In the genomic region with DNA sequence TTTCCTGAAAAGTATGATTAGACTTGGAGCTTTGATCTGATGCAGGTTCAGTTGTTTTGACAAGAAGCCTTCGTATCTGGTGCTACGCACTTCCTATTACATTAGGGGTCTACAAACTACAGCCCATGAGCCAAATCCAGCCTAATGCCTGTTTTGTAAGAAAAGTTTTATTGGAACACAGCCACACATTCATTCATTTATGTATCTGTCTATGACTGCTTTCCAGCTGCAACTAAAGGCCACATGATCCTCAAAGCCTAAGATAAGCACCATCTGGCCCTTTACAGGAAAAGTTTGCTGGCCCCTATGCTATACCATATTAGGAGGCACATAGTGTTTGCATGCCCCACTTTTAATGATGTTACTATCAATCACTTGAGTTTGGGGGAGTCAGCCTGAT, we compare ENCODE assay signal across 10 cellular contexts. TPM values are rescaled to one million over a fixed set of nuclear protein-coding genes. Genes with fewer than 3 reads are reported as not detected.
DNase-seq lines count a peak whose midpoint lies in the region; ATAC-seq and TF ChIP-seq lines count a peak whose summit lies in the region.
"Had no signal": no experiment of that assay in that cellular context is flagged by ENCODE, and none has a peak within 500 bp of the region (broad histone marks: within the 10 kb centered on the region; RNA-seq: fewer than 3 reads in every experiment).

No MANE protein-coding gene starts in this region.

- H3K27me3 ChIP-seq in CD4-positive, alpha-beta T cell (ENCODE audit: control insufficient read depth, insufficient read depth, low read length): no peaks in the 10 kb centered on the region
- H3K27me3 ChIP-seq: sigmoid colon had no signal

- POLR2A ChIA-PET in CD4-positive, alpha-beta T cell (lab: Charles Lee): no interaction called here

- no peak for DNase-seq in CD4-positive, alpha-beta T cell
- DNase-seq in NCI-H446 treated with DMSO at 0.1 percent for 48 hours (lab: John Stamatoyannopoulos, UW) (peak; percentile 61), chondrocyte (ENCODE audit: low spot score) (no peak), ACHN (no peak), NCI-H2196 (lab: John Stamatoyannopoulos, UW; ENCODE audit: unreplicated experiment) (no peak), LoVo (ENCODE audit: low spot score) (no peak)
- DNase-seq: NCI-H1694 treated with DMSO at 0.1 percent for 48 hours, sigmoid colon had no signal

- WGBS in mesodermal cell (ENCODE audit: insufficient coverage in 2 of 2), 2 experiments: no CpG with 5 or more reads among the region's 2 CpGs

- H3K9me3 ChIP-seq in CD4-positive, alpha-beta T cell (ENCODE audit: control insufficient read depth, low read length): no peaks in the 10 kb centered on the region
- no peaks in the 10 kb centered on the region for H3K9me3 ChIP-seq in mesodermal cell (ENCODE audit: control insufficient read depth, low read length)
- H3K9me3 ChIP-seq: sigmoid colon had no signal

- no peak overlapping the region for H3K4me3 ChIP-seq in mesodermal cell (ENCODE audit: extremely low read depth, insufficient read depth, low read length, poor library complexity, severe bottlenecking)
- H3K4me3 ChIP-seq: sigmoid colon had no signal

- CTCF ChIA-PET in CD4-positive, alpha-beta T cell (lab: Charles Lee): no interaction called here

- in situ Hi-C loops in ACHN (cut with HindIII; ENCODE audit: low pct_ligation_motif_present, low pct_unique_long_range_greater_than_20kb, low sequenced_read_pairs): no loop called here

- no peak for TF ChIP-seq CTCF in CD4-positive, alpha-beta T cell (IDR thresholded peaks at IDR 0.05)
- TF ChIP-seq CTCF in chondrocyte (IDR thresholded peaks at IDR 0.05): no peak

- H3K36me3 Mint-ChIP-seq in CD4-positive, alpha-beta T cell (ENCODE audit: low read depth): peaks cover 10% of the 10 kb centered on the region
- H3K36me3 Mint-ChIP-seq in chondrocyte (ENCODE audit: low read depth): no peaks in the 10 kb centered on the region

- no peaks in the 10 kb centered on the region for H3K36me3 ChIP-seq in mesodermal cell (ENCODE audit: control insufficient read depth, insufficient read depth, low read length)
- H3K36me3 ChIP-seq: sigmoid colon had no signal

- H3K4me1 ChIP-seq in mesodermal cell (ENCODE audit: control insufficient read depth, insufficient read depth, low read length, poor library complexity, severe bottlenecking): peaks cover 63% of the 10 kb centered on the region

- H3K9me3 Mint-ChIP-seq in CD4-positive, alpha-beta T cell: no peaks in the 10 kb centered on the region
- no peaks in the 10 kb centered on the region for H3K9me3 Mint-ChIP-seq in chondrocyte (ENCODE audit: low read depth)

- peak overlapping the region; percentile 25 for H3K27ac Mint-ChIP-seq in CD4-positive, alpha-beta T cell
- peak overlapping the region; percentile 90 for H3K27ac Mint-ChIP-seq in chondrocyte (ENCODE audit: unreplicated experiment)

- intact Hi-C loops in CD4-positive, alpha-beta T cell (cut with DNase I, micrococcal nuclease): no loop called here

- H3K27ac ChIP-seq in CD4-positive, alpha-beta T cell (ENCODE audit: low read depth, low read length): no peak overlapping the region
- H3K27ac ChIP-seq in mesodermal cell (ENCODE audit: low read depth, low read length, severe bottlenecking): peak overlapping the region; percentile 84

- no peak overlapping the region for H3K4me3 Mint-ChIP-seq in CD4-positive, alpha-beta T cell
- H3K4me3 Mint-ChIP-seq in chondrocyte (ENCODE audit: unreplicated experiment): no peak overlapping the region

- ATAC-seq in CD4-positive, alpha-beta T cell (ENCODE audit: poor library complexity): no peak
- no peak for ATAC-seq in GM21619 (IDR thresholded peaks at IDR 0.05; ENCODE audit: unreplicated experiment)

- no peaks in the 10 kb centered on the region for H3K27me3 Mint-ChIP-seq in CD4-positive, alpha-beta T cell
- H3K27me3 Mint-ChIP-seq in chondrocyte (ENCODE audit: low read depth): no peaks in the 10 kb centered on the region

- H3K4me1 Mint-ChIP-seq in CD4-positive, alpha-beta T cell (ENCODE audit: low read depth): peaks cover 58% of the 10 kb centered on the region
- H3K4me1 Mint-ChIP-seq in chondrocyte (ENCODE audit: low read depth): peaks cover 45% of the 10 kb centered on the region

RNA-seq across cellular contexts. Expression of gene EIF2AK3, which starts 26.0 kb away (rescaled TPM):
- 10 to 100 TPM; 30.6 to 37.0 TPM for total RNA-seq in CD4-positive, alpha-beta T cell
- total RNA-seq in chondrocyte: 18.5 to 19.8 TPM (median 19.3 TPM) in 3 replicates
- 18.8 TPM for polyA plus RNA-seq in mesodermal cell (2013, experiment 1 of 2)
- polyA plus RNA-seq in mesodermal cell (2013, experiment 2 of 2): 15.7 TPM
